Comparison of ENCODE assay signal across 8 cellular contexts in the genomic region with DNA sequence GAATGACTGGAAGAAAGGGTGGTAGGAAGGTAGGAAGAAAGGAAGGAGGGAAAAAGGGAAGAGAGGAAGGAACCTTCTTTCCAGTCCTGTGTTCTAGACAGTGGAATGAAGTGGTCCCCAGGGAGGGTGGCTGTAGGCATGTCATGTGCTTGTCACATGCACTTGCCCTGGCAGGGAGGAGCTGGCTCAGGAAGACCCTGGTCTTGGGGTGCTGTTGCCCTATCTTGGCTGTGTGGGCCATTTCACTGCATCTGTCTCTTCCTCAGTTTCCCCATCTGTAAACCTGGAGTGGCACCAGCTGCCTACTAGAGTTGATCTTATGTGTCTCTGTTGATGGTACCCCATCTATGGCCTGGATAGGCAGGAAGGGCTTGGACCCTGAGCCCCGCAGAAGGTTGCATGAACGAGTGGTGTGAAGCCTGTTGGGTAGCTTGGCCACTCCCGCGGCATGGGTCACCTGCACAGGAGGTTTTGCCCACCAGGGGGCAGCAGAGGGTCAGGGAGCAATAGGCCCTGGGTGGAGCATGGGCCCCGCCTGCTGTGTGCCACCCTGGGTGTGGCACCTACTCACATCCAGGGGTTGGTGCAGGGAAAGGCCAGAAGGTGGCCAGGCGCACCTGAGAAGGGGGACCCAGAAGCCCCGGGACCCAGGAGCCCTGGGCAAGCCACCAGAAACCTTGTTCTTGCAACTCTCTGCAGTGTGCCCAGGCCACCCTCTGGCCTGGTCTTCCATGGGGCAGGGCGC. TPM values are rescaled to one million over a fixed set of nuclear protein-coding genes. Genes with fewer than 3 reads are reported as not detected.
DNase-seq lines count a peak whose midpoint lies in the region; ATAC-seq and TF ChIP-seq lines count a peak whose summit lies in the region.

No MANE protein-coding gene starts in this region.

- peaks cover 10% of the 10 kb centered on the region for H3K4me1 Mint-ChIP-seq in nephron

- H3K4me3 Mint-ChIP-seq in nephron = no peak overlapping the region

- H3K36me3 ChIP-seq in HCT116 (ENCODE audit: control insufficient read depth in 1 of 2, insufficient read depth in 2 of 2, low read length in 2 of 2) (no peaks in the 10 kb centered on the region), testis (ENCODE audit: low read depth, missing control alignments) (no peaks in the 10 kb centered on the region)
- H3K36me3 ChIP-seq in effector memory CD4-positive, alpha-beta T cell (ENCODE audit: control insufficient read depth, insufficient read depth, low read length) = no peaks in the 10 kb centered on the region

- no peaks in the 10 kb centered on the region for H3K27me3 ChIP-seq in HCT116 (ENCODE audit: insufficient read depth, low read length)
- no peaks in the 10 kb centered on the region for H3K27me3 ChIP-seq in effector memory CD4-positive, alpha-beta T cell (replicated peaks; ENCODE audit: control insufficient read depth, insufficient read depth, low read length, poor library complexity, severe bottlenecking)
- no peaks in the 10 kb centered on the region for H3K27me3 ChIP-seq in testis

- H3K27ac ChIP-seq in HCT116 (ENCODE audit: low read depth, low read length) (no peak overlapping the region), testis (no peak overlapping the region)
- no peak overlapping the region for H3K27ac ChIP-seq in effector memory CD4-positive, alpha-beta T cell (ENCODE audit: insufficient read depth, low read length, poor library complexity, severe bottlenecking)

- DNase-seq in ELR (ENCODE audit: low read depth) (peak; percentile 58), HCT116 (ENCODE audit: low read depth, low spot score) (peak; percentile 74), NCI-H2029 (lab: John Stamatoyannopoulos, UW) (peak; percentile 26), testis (peak; percentile 76), retina (no peak)
- DNase-seq in activated CD4-positive, alpha-beta T cell treated with anti-CD3 and anti-CD28 coated beads, Interleukin-2, amount 50 U/mL, for 4 hours = peak; percentile 67 to 69
- peak; percentile 38 to 66 (median 53) for DNase-seq in effector memory CD4-positive, alpha-beta T cell

- peak overlapping the region; percentile 37 for H2AFZ ChIP-seq in HCT116 (ENCODE audit: low read depth, low read length, poor library complexity, severe bottlenecking)

- no peaks in the 10 kb centered on the region for H3K79me2 ChIP-seq in HCT116 (ENCODE audit: insufficient read depth, low read length)

- H3K27ac Mint-ChIP-seq in nephron = no peak overlapping the region

- H3K9ac ChIP-seq in HCT116 (ENCODE audit: low read length) = no peak overlapping the region

- H3K4me2 ChIP-seq in HCT116 (ENCODE audit: low read length) = peak overlapping the region; percentile 20

- H3K4me1 ChIP-seq in HCT116 (ENCODE audit: control insufficient read depth in 1 of 2, insufficient read depth in 2 of 2, low read length in 2 of 2) = peaks cover 0 to 17% of the 10 kb centered on the region in 2 experiments; a peak in 3 of 4 replicates
- H3K4me1 ChIP-seq in effector memory CD4-positive, alpha-beta T cell (ENCODE audit: control insufficient read depth, insufficient read depth, low read length, poor library complexity, severe bottlenecking) = peaks cover 3% of the 10 kb centered on the region
- H3K4me1 ChIP-seq in testis = no peaks in the 10 kb centered on the region

- no peaks in the 10 kb centered on the region for H4K20me1 ChIP-seq in HCT116 (ENCODE audit: insufficient read depth)

- no peak overlapping the region for H3K4me3 ChIP-seq in HCT116 (replicated peaks in 1 of 2; ENCODE audit: low read depth in 1 of 2, low read length in 2 of 2)
- H3K4me3 ChIP-seq in effector memory CD4-positive, alpha-beta T cell (ENCODE audit: insufficient read depth, low read depth, low read length, poor library complexity, severe bottlenecking) = no peak overlapping the region
- H3K4me3 ChIP-seq in testis = no peak overlapping the region

- H3K27me3 Mint-ChIP-seq in nephron (ENCODE audit: low read depth) = peaks cover 11% of the 10 kb centered on the region

- H3K36me3 Mint-ChIP-seq in nephron (ENCODE audit: low read depth) = no peaks in the 10 kb centered on the region

- peak; percentile 94 to 97 (median 97) for TF ChIP-seq CTCF in HCT116 (IDR thresholded peaks at IDR 0.05 in 2 of 3, conservative IDR thresholded peaks at IDR 0.05 in 1 of 3; ENCODE audit: borderline replicate concordance in 1 of 3, insufficient read depth in 1 of 3, low read depth in 2 of 3, low read length in 2 of 3)
- TF ChIP-seq CTCF in nephron (IDR thresholded peaks at IDR 0.05; ENCODE audit: unreplicated experiment in 3 of 3) = peak; percentile 23 to 36 (median 30)
- peak; percentile 64 to 82 (median 70) for TF ChIP-seq CTCF in testis (IDR thresholded peaks at IDR 0.05)

- RAD21 ChIA-PET in HCT116 (lab: Charles Lee; ENCODE audit: low non-redundant PET in 1 of 2, low total read pairs in 2 of 2, uncharacterized antibody in 2 of 2, unreplicated experiment in 2 of 2) = interaction anchor here in 1 of 2 experiments (0.8 kb wide), 2 partner anchors 49 to 385 kb away, joined by 3 read pairs; no protein-coding TSS in a partner anchor

- H3K9me2 ChIP-seq in HCT116 (ENCODE audit: insufficient read depth) = no peaks in the 10 kb centered on the region

- ATAC-seq in HCT116 = peak; percentile 100

- POLR2A ChIA-PET in HCT116 (lab: Charles Lee) = no interaction called here

- intact Hi-C loops in HCT116 (cut with micrococcal nuclease) (loop anchor here (1.0 kb wide), 5 partner anchors 50 to 814 kb away; no protein-coding TSS in a partner anchor), testis (cut with DNase I; ENCODE audit: low total_unique reads) (no loop called here)

- BruUV-seq in HCT116 (replicated peaks; lab: Mats Ljungman, UMichigan) = no TSS peak

- 82 to 100% methylated on average over 1 to 8 of the region's 8 CpGs for WGBS in testis, 2 donors

- no peaks in the 10 kb centered on the region for H3K9me3 Mint-ChIP-seq in nephron

- TF ChIP-seq POLR2A in HCT116 (IDR thresholded peaks at IDR 0.05; ENCODE audit: borderline replicate concordance, extremely low read depth, insufficient read depth, insufficient read length) (no peak), testis (IDR thresholded peaks at IDR 0.05) (no peak)

- H3K9me3 ChIP-seq in HCT116 (ENCODE audit: control insufficient read depth in 1 of 2, insufficient read depth in 1 of 2, low read depth in 1 of 2, low read length in 2 of 2) (no peaks in the 10 kb centered on the region), testis (no peaks in the 10 kb centered on the region)
- H3K9me3 ChIP-seq in effector memory CD4-positive, alpha-beta T cell (ENCODE audit: control insufficient read depth, low read length) = no peaks in the 10 kb centered on the region

- TF ChIP-seq RAD21 in HCT116 (IDR thresholded peaks at IDR 0.05; ENCODE audit: low read depth) = peak; percentile 97

- CTCF ChIA-PET in HCT116 (lab: Charles Lee) = interaction anchor here (0.7 to 1.5 kb wide), 7 partner anchors 9 to 814 kb away, joined by 3 to 7 read pairs (median 4); no protein-coding TSS in a partner anchor

TF ChIP-seq in HCT116, 20 proteins besides CTCF, POLR2A, EP300 and RAD21:
- TF ChIP-seq CEBPB (IDR thresholded peaks at IDR 0.05; ENCODE audit: low read depth) (no peak), SIN3A (IDR thresholded peaks at IDR 0.05; ENCODE audit: low read depth) (no peak), POLR2AphosphoS5 (IDR thresholded peaks at IDR 0.05; ENCODE audit: low read depth, low read length) (0 out of 2 replicates have a peak, but pooled peaks have one; percentile 21), YY1 (IDR thresholded peaks at IDR 0.05; ENCODE audit: extremely low read depth, insufficient replicate concordance, low read depth, low read length) (peak; percentile 49)
- TF ChIP-seq, protein P1, sequence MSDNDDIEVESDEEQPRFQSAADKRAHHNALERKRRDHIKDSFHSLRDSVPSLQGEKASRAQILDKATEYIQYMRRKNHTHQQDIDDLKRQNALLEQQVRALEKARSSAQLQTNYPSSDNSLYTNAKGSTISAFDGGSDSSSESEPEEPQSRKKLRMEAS (IDR thresholded peaks at IDR 0.05) = 0 out of 2 replicates have a peak, but pooled peaks have one; percentile 45
- TF ChIP-seq, protein P2, sequence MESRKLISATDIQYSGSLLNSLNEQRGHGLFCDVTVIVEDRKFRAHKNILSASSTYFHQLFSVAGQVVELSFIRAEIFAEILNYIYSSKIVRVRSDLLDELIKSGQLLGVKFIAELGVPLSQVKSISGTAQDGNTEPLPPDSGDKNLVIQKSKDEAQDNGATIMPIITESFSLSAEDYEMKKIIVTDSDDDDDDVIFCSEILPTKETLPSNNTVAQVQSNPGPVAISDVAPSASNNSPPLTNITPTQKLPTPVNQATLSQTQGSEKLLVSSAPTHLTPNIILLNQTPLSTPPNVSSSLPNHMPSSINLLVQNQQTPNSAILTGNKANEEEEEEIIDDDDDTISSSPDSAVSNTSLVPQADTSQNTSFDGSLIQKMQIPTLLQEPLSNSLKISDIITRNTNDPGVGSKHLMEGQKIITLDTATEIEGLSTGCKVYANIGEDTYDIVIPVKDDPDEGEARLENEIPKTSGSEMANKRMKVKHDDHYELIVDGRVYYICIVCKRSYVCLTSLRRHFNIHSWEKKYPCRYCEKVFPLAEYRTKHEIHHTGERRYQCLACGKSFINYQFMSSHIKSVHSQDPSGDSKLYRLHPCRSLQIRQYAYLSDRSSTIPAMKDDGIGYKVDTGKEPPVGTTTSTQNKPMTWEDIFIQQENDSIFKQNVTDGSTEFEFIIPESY (IDR thresholded peaks at IDR 0.05; ENCODE audit: extremely low read depth, insufficient replicate concordance, low read length) = no peak

RNA-seq across cellular contexts. Expression of a gene that starts 25.1 kb away (rescaled TPM):
- total RNA-seq in HCT116 (2021; ENCODE audit: unreplicated experiment) (2.5 TPM), testis (100 to 1,000 TPM; 228 to 324 TPM)
- polyA plus RNA-seq in HCT116 (2012) = not detected in 2 replicates
- 107 TPM for polyA plus RNA-seq in testis (ENCODE audit: insufficient read depth, low read depth, low replicate concordance)

RNA-seq across cellular contexts. Expression of a gene that starts 52.5 kb away (rescaled TPM):
- not detected for total RNA-seq in HCT116 (2021; ENCODE audit: unreplicated experiment)
- not detected in 2 replicates for polyA plus RNA-seq in HCT116 (2012)
- total RNA-seq in testis = 1 to 10 TPM in 1 of 2 donors, under 1 TPM in 1; 0.94 to 1.2 TPM
- 0.34 TPM for polyA plus RNA-seq in testis (ENCODE audit: insufficient read depth, low read depth, low replicate concordance)

Comparison
In these comparisons a context has a peak if more than half of its experiments do, and no peak if none do; other contexts are left out.
1. CTCF ChIP-seq: peak in every context shown above with its lines; median percentile 97 in HCT116; 70 in testis; 30 in nephron.
2. RNA of a gene that starts 25.1 kb away (total RNA-seq): 228 to 324 TPM in testis; 2.5 TPM in HCT116 (single experiment); every median in the first group is over 10 times any median in the second.